ENCODE assay signal across 21 cellular contexts in genomic region chr1:11295905-11296304, GRCh38. TPM values are rescaled to one million over a fixed set of nuclear protein-coding genes. Genes with fewer than 3 reads are reported as not detected.
DNase-seq lines count a peak whose midpoint lies in the region; ATAC-seq and TF ChIP-seq lines count a peak whose summit lies in the region.
"Had no signal": no experiment of that assay in that cellular context is flagged by ENCODE, and none has a peak within 500 bp of the region (broad histone marks: within the 10 kb centered on the region; RNA-seq: fewer than 3 reads in every experiment).

No MANE protein-coding gene starts in this region.

- no peak overlapping the region for H2AFZ ChIP-seq in OCI-LY3 (ENCODE audit: low read depth, low read length)
- H2AFZ ChIP-seq: GM23248 had no signal

- ATAC-seq in gastroesophageal sphincter: no peak
- ATAC-seq: HepG2, Panc1 had no signal

- no peak overlapping the region for H3K9ac ChIP-seq in OCI-LY3 (ENCODE audit: low read length)
- H3K9ac ChIP-seq: GM23248 had no signal

- H3K4me1 Mint-ChIP-seq in activated naive CD8-positive, alpha-beta T cell (ENCODE audit: low read depth): peaks cover 38% of the 10 kb centered on the region
- H3K4me1 Mint-ChIP-seq in activated naive CD8-positive, alpha-beta T cell treated with anti-CD3 and anti-CD28 coated beads for 36 hours: peaks cover 23% of the 10 kb centered on the region
- H3K4me1 Mint-ChIP-seq: B cell had no signal

- H4K20me1 ChIP-seq in OCI-LY3 (ENCODE audit: insufficient read depth, low read length): no peaks in the 10 kb centered on the region

- no peak for TF ChIP-seq EP300 in gastroesophageal sphincter (IDR thresholded peaks at IDR 0.05)

- no peak overlapping the region for H3K4me3 Mint-ChIP-seq in activated naive CD8-positive, alpha-beta T cell
- H3K4me3 Mint-ChIP-seq in activated naive CD8-positive, alpha-beta T cell treated with anti-CD3 and anti-CD28 coated beads for 36 hours: no peak overlapping the region
- H3K4me3 Mint-ChIP-seq: B cell had no signal

- no peak for DNase-seq in activated naive CD8-positive, alpha-beta T cell treated with anti-CD3 and anti-CD28 coated beads for 36 hours
- DNase-seq in central memory CD4-positive, alpha-beta T cell: peak; percentile 27
- DNase-seq in NCI-H526 treated with DMSO at 0.1 percent for 48 hours (lab: John Stamatoyannopoulos, UW) (no peak), adrenal gland (no peak)
- DNase-seq: GM23248, H7, Kasumi-1, NCI-H1092 treated with DMSO at 0.1 percent for 48 hours, NCI-H1436 treated with DMSO at 0.1 percent for 48 hours, NCI-H187 treated with DMSO at 0.1 percent for 48 hours, NCI-H524, NCI-H774, SHP77 had no signal

- peaks cover 3% of the 10 kb centered on the region for H3K36me3 Mint-ChIP-seq in activated naive CD8-positive, alpha-beta T cell
- peaks cover 17% of the 10 kb centered on the region for H3K36me3 Mint-ChIP-seq in activated naive CD8-positive, alpha-beta T cell treated with anti-CD3 and anti-CD28 coated beads for 36 hours

- no peaks in the 10 kb centered on the region for H3K27me3 Mint-ChIP-seq in activated naive CD8-positive, alpha-beta T cell
- H3K27me3 Mint-ChIP-seq in activated naive CD8-positive, alpha-beta T cell treated with anti-CD3 and anti-CD28 coated beads for 36 hours: no peaks in the 10 kb centered on the region
- H3K27me3 Mint-ChIP-seq: B cell had no signal

- peak overlapping the region; percentile 34 for H3K27ac Mint-ChIP-seq in activated naive CD8-positive, alpha-beta T cell
- no peak overlapping the region for H3K27ac Mint-ChIP-seq in activated naive CD8-positive, alpha-beta T cell treated with anti-CD3 and anti-CD28 coated beads for 36 hours
- H3K27ac Mint-ChIP-seq: B cell had no signal

- H3K36me3 ChIP-seq in OCI-LY3 (replicated peaks; ENCODE audit: low read depth, low read length) (no peaks in the 10 kb centered on the region), gastroesophageal sphincter (peaks cover 0 to 49% of the 10 kb centered on the region in 2 donors), adrenal gland (replicated peaks in 1 of 2) (no peaks in the 10 kb centered on the region)

- peak; percentile 10; the same call in 1 of the 2 replicates for TF ChIP-seq CTCF in OCI-LY3 (IDR thresholded peaks at IDR 0.05; ENCODE audit: low read depth, low read length)
- no peak for TF ChIP-seq CTCF in gastroesophageal sphincter (IDR thresholded peaks at IDR 0.05)
- TF ChIP-seq CTCF in adrenal gland (IDR thresholded peaks at IDR 0.05): no peak

- H3K4me2 ChIP-seq in OCI-LY3 (ENCODE audit: low read length): no peak overlapping the region

- WGBS in gastroesophageal sphincter (ENCODE audit: low coverage in 1 of 2), 2 donors: 90 to 100% methylated on average over 1 to 2 of the region's 2 CpGs
- 95 to 100% (median 98%) methylated on average over 2 of the region's 2 CpGs for WGBS in adrenal gland, 4 donors

- intact Hi-C loops in adrenal gland (cut with DNase I): no loop called here

- H3K27ac ChIP-seq in OCI-LY3 (ENCODE audit: low read length) (no peak overlapping the region), gastroesophageal sphincter (no peak overlapping the region), adrenal gland (no peak overlapping the region)
- H3K27ac ChIP-seq: C4-2B, GM23248, RWPE1 had no signal

- H3K4me3 ChIP-seq in OCI-LY3 (ENCODE audit: low read length): no peak overlapping the region
- no peak overlapping the region for H3K4me3 ChIP-seq in gastroesophageal sphincter
- H3K4me3 ChIP-seq in adrenal gland: no peak overlapping the region
- H3K4me3 ChIP-seq: GM23248 had no signal

- H3K27me3 ChIP-seq in OCI-LY3 (ENCODE audit: low read depth, low read length): no peaks in the 10 kb centered on the region
- no peaks in the 10 kb centered on the region for H3K27me3 ChIP-seq in gastroesophageal sphincter
- H3K27me3 ChIP-seq in adrenal gland: no peaks in the 10 kb centered on the region

- H3K79me2 ChIP-seq in OCI-LY3 (ENCODE audit: low read length): no peaks in the 10 kb centered on the region

- H3K4me1 ChIP-seq in OCI-LY3 (ENCODE audit: low read length) (no peaks in the 10 kb centered on the region), gastroesophageal sphincter (peaks cover 0 to 5% (median 0%) of the 10 kb centered on the region in 3 donors), adrenal gland (replicated peaks in 1 of 2) (no peaks in the 10 kb centered on the region)

- no peaks in the 10 kb centered on the region for H3K9me3 Mint-ChIP-seq in activated naive CD8-positive, alpha-beta T cell (ENCODE audit: low read depth)
- no peaks in the 10 kb centered on the region for H3K9me3 Mint-ChIP-seq in activated naive CD8-positive, alpha-beta T cell treated with anti-CD3 and anti-CD28 coated beads for 36 hours

- TF ChIP-seq POLR2A in gastroesophageal sphincter (IDR thresholded peaks at IDR 0.05) (no peak), adrenal gland (IDR thresholded peaks at IDR 0.05) (no peak)

- H3K9me3 ChIP-seq in OCI-LY3 (ENCODE audit: insufficient read depth, low read length) (no peaks in the 10 kb centered on the region), gastroesophageal sphincter (no peaks in the 10 kb centered on the region), adrenal gland (replicated peaks in 1 of 3) (no peaks in the 10 kb centered on the region)

RNA-seq across cellular contexts. Expression of gene UBIAD1, which starts 22.9 kb away (rescaled TPM):
- 10 to 100 TPM; 39.1 to 41.4 TPM for total RNA-seq in activated naive CD8-positive, alpha-beta T cell treated with anti-CD3 and anti-CD28 coated beads for 36 hours
- 10 to 100 TPM; 11.7 to 16.3 (median 14.0) TPM for total RNA-seq in gastroesophageal sphincter
- total RNA-seq in adrenal gland: 10 to 100 TPM in 6 of 8 donors, 1 to 10 TPM in 2; 6.6 to 24.3 (median 12.1) TPM
- polyA plus RNA-seq in adrenal gland: 10 to 100 TPM in 1 of 3 donors, 1 to 10 TPM in 2; 4.5 to 18.0 (median 6.3) TPM

RNA-seq across cellular contexts. Expression of gene MTOR, which starts 33.6 kb away (rescaled TPM):
- total RNA-seq in activated naive CD8-positive, alpha-beta T cell treated with anti-CD3 and anti-CD28 coated beads for 36 hours: 10 to 100 TPM; 43.0 to 45.2 TPM
- total RNA-seq in gastroesophageal sphincter: 10 to 100 TPM; 32.4 to 55.4 (median 42.5) TPM
- total RNA-seq in adrenal gland: 10 to 100 TPM; 27.6 to 45.3 (median 35.4) TPM
- 10 to 100 TPM; 21.4 to 28.8 (median 28.2) TPM for polyA plus RNA-seq in adrenal gland
